Comparison of ENCODE assay signal across 10 cellular contexts in the genomic region with DNA sequence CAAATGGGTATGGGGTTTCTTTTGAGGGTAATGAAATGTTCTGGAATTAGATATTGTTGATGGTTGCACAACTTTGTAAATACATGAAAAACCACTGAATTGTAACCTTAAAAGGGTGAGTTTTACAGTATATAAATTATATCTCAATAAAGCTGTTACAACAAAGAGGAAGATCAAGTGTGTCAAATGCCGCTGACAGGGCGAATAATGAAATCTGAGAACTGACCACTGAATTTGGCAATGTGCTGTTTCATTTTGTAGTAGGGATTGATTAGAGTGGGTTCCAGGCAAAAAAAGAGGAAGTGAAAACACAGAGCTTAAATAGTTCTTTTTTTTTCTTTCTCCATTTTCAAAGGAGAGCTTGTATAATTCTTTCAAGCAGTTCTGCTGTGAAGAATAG.
DNase-seq lines count a peak whose midpoint lies in the region; ATAC-seq and TF ChIP-seq lines count a peak whose summit lies in the region.
"Had no signal": no experiment of that assay in that cellular context is flagged by ENCODE, and none has a peak within 500 bp of the region (broad histone marks: within the 10 kb centered on the region; RNA-seq: fewer than 3 reads in every experiment).

No MANE protein-coding gene starts in this region.

- H3K27me3 ChIP-seq in HL-60 (ENCODE audit: insufficient read depth, poor library complexity, severe bottlenecking) (no peaks in the 10 kb centered on the region), MG63 (no peaks in the 10 kb centered on the region)
- H3K27me3 ChIP-seq: upper lobe of left lung had no signal

- TF ChIP-seq CTCF in HL-60 (IDR thresholded peaks at IDR 0.05; ENCODE audit: insufficient read depth, low read length): no peak

- no peaks in the 10 kb centered on the region for H3K9me3 ChIP-seq in MG63
- H3K9me3 ChIP-seq: upper lobe of left lung had no signal

- peak; percentile 98 for ATAC-seq in GM18499 (IDR thresholded peaks at IDR 0.05; ENCODE audit: insufficient read depth, unreplicated experiment)
- ATAC-seq in GM21737 (IDR thresholded peaks at IDR 0.05; ENCODE audit: unreplicated experiment): peak; percentile 83
- peak; percentile 75 for ATAC-seq in left ventricle myocardium superior

- intact Hi-C loops in left ventricle myocardium superior (cut with micrococcal nuclease): no loop called here

- DNase-seq in HL-60 (ENCODE audit: low read depth in 1 of 2, low spot score in 1 of 2) (peak; percentile 58 to 76), left ventricle myocardium superior (no peak), AG08395 (ENCODE audit: low spot score) (no peak), MG63 (no peak), ecto neural progenitor cell (ENCODE audit: low spot score) (no peak)
- DNase-seq in activated CD4-positive, alpha-beta T cell treated with anti-CD3 and anti-CD28 coated beads for 4 hours: no peak
- DNase-seq: NCI-H1930 had no signal

- no peak overlapping the region for H3K27ac ChIP-seq in HL-60 (replicated peaks)

- H3K36me3 ChIP-seq in MG63: no peaks in the 10 kb centered on the region
- H3K36me3 ChIP-seq: upper lobe of left lung had no signal

- no peak overlapping the region for H3K4me3 ChIP-seq in HL-60 (replicated peaks; ENCODE audit: insufficient read depth, low read length)
- H3K4me3 ChIP-seq in MG63: no peak overlapping the region
- H3K4me3 ChIP-seq: upper lobe of left lung had no signal

Comparison
In these comparisons a context has a peak if more than half of its experiments do, and no peak if none do; other contexts are left out.
1. DNase-seq: peak in HL-60 (2 of 2); none in left ventricle myocardium superior (single experiment), AG08395 (single experiment), activated CD4-positive, alpha-beta T cell treated with anti-CD3 and anti-CD28 coated beads for 4 hours (0 of 2), MG63 (single experiment) and ecto neural progenitor cell (single experiment).
2. Peak in every context shown above with its lines, with median percentiles within 50 percentile points of each other: ATAC-seq.